17 cellular contexts compared by ENCODE assay signal in the genomic region with DNA sequence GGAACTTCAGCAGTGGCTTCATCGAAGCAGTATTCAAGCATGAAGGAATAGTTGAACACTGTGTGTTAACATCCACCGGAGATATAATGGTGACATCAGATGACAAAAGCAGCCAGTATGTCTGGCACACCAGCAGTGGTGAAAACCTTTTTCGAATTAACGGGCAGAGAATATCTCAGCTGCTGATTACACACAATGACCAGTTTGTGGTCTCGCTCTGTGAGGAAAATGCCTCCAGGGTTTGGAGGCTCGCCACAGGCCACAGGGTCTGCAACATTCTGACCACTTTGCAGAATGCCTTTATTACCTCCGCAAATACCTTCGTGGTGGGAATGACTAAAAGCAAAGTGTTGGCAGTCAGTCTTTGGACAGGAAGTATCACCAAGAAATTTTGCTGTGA.
"Had no signal": no experiment of that assay in that cellular context is flagged by ENCODE, and none has a peak within 500 bp of the region (broad histone marks: within the 10 kb centered on the region; RNA-seq: fewer than 3 reads in every experiment).

No MANE protein-coding gene starts in this region.

- DNase-seq: activated B cell treated with CpG ODN at 0.5 μM for 24 hours; activated CD4-positive, alpha-beta memory T cell treated with anti-CD3 and anti-CD28 coated beads for 36 hours; activated CD4-positive, alpha-beta T cell treated with anti-CD3 and anti-CD28 coated beads for 4 hours; activated T-cell treated with anti-CD3 and anti-CD28 coated beads for 4 hours; caudate nucleus; dorsolateral prefrontal cortex; hypothalamus; kidney; left ventricle myocardium inferior; mammary epithelial cell; midbrain; nephron progenitor cell; nucleus accumbens; transverse colon had no signal

- H3K4me1 ChIP-seq: left ventricle myocardium inferior, right atrium auricular region had no signal

- H3K4me3 ChIP-seq: dorsolateral prefrontal cortex, left ventricle myocardium inferior, right atrium auricular region, skin epidermis, suprapubic skin, transverse colon had no signal

- H3K27ac ChIP-seq: dorsolateral prefrontal cortex, left ventricle myocardium inferior, right atrium auricular region, skin epidermis, suprapubic skin, transverse colon had no signal

- H3K9me3 ChIP-seq: left ventricle myocardium inferior, right atrium auricular region, suprapubic skin, transverse colon had no signal

- H3K36me3 ChIP-seq: left ventricle myocardium inferior, right atrium auricular region, suprapubic skin, transverse colon had no signal

- H3K27me3 ChIP-seq: right atrium auricular region had no signal
